ENCODE assay signal across 9 cellular contexts in the genomic region with DNA sequence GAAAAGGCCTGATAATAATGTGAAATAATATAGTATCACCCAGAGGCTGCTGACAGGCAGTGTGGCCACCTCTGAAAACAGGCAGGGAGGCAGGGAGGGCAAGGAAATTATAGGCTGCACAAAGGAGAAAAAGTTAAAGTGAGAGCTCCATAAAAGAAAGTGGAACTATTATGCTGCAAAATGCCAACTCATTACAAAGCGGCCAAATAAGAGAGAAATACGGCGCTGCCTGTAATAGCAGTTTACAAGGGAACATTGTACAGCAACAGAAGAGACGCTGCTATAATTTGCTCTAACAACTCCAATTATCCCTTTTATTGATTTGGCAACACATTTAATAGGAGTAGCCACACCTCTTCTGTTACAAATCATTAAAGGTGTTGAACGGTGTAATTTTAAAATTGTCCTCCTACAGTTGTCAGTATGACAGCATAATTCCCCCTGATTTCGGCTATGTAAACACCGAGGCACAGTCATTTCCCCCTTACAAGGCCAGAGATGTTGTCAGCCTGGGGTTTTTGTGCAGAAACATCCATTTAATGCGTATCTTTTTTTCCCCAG.
DNase-seq lines count a peak whose midpoint lies in the region; ATAC-seq, FAIRE-seq and TF ChIP-seq lines count a peak whose summit lies in the region.
"Had no signal": no experiment of that assay in that cellular context is flagged by ENCODE, and none has a peak within 500 bp of the region (broad histone marks: within the 10 kb centered on the region; RNA-seq: fewer than 3 reads in every experiment).

No MANE protein-coding gene starts in this region.

- no peak for TF ChIP-seq CTCF in heart right ventricle (IDR thresholded peaks at IDR 0.05)
- no peak for TF ChIP-seq CTCF in gastroesophageal sphincter (IDR thresholded peaks at IDR 0.05)
- no peak for TF ChIP-seq CTCF in GM10248 (IDR thresholded peaks at IDR 0.05; ENCODE audit: control extremely low read depth, extremely low read depth, low read depth, missing control alignments)

- no peaks in the 10 kb centered on the region for H3K9me3 ChIP-seq in heart right ventricle
- H3K9me3 ChIP-seq in gastroesophageal sphincter: no peaks in the 10 kb centered on the region

- no peak for TF ChIP-seq POLR2A in gastroesophageal sphincter (IDR thresholded peaks at IDR 0.05)

- peaks cover 0 to 16% (median 5%) of the 10 kb centered on the region in 9 donors for H3K4me1 ChIP-seq in heart right ventricle
- H3K4me1 ChIP-seq in gastroesophageal sphincter: peaks cover 0 to 14% (median 7%) of the 10 kb centered on the region in 3 donors

- POLR2A ChIA-PET in GM10248 (lab: Yijun Ruan, JAX): no interaction called here

- H3K4me3 ChIP-seq in heart right ventricle: peak overlapping the region in 8 of 10 donors; percentile 23 to 54 (median 47)
- peak overlapping the region; percentile 37 to 57 for H3K4me3 ChIP-seq in gastroesophageal sphincter

- 56% methylated on average over 8 of the region's 8 CpGs for WGBS in heart right ventricle, 2 donors
- 35 to 51% methylated on average over 8 of the region's 8 CpGs for WGBS in gastroesophageal sphincter (ENCODE audit: low coverage in 1 of 2), 2 donors

- intact Hi-C loops in heart right ventricle (cut with DNase I) (no loop called here), Right ventricle myocardium inferior (cut with DNase I) (no loop called here)

- DNase-seq in heart right ventricle: no peak
- DNase-seq in Right ventricle myocardium inferior (ENCODE audit: missing footprints): no peak
- DNase-seq in OCI-M1 (lab: John Stamatoyannopoulos, UW): peak; percentile 71
- DNase-seq in superior temporal gyrus (ENCODE audit: extremely low spot score): peak; percentile 27
- DNase-seq in GF-D8 (lab: John Stamatoyannopoulos, UW): no peak
- no peak for DNase-seq in GM19239 (ENCODE audit: insufficient read length, low spot score)
- no peak for DNase-seq in GM10248 (ENCODE audit: extremely low spot score)

- no peak for FAIRE-seq in GM19239 (lab: Jason Lieb, UNC)
- FAIRE-seq: GM18507 had no signal

- TF ChIP-seq EP300 in gastroesophageal sphincter (IDR thresholded peaks at IDR 0.05): no peak

- H3K36me3 ChIP-seq in heart right ventricle: no peaks in the 10 kb centered on the region
- no peaks in the 10 kb centered on the region for H3K36me3 ChIP-seq in gastroesophageal sphincter

- H3K27ac ChIP-seq in heart right ventricle: peak overlapping the region in 1 of 10 donors; percentile 86
- peak overlapping the region in 1 of 4 donors; percentile 68 for H3K27ac ChIP-seq in gastroesophageal sphincter

- H3K27me3 ChIP-seq in heart right ventricle (peaks cover 0 to 39% (median 15%) of the 10 kb centered on the region in 7 donors), gastroesophageal sphincter (peaks cover 17% of the 10 kb centered on the region)

- CTCF ChIA-PET in GM10248 (lab: Yijun Ruan, JAX): no interaction called here

- ATAC-seq in heart right ventricle (no peak), Right ventricle myocardium inferior (no peak), gastroesophageal sphincter (no peak)

Comparison
In these comparisons a context has a peak if more than half of its experiments do, and no peak if none do; other contexts are left out.
1. DNase-seq: peak in OCI-M1 (single experiment) and superior temporal gyrus (single experiment); none in heart right ventricle (0 of 2), Right ventricle myocardium inferior (single experiment), GF-D8 (single experiment), GM19239 (single experiment) and GM10248 (single experiment).